22 cellular contexts compared by ENCODE assay signal in the genomic region with DNA sequence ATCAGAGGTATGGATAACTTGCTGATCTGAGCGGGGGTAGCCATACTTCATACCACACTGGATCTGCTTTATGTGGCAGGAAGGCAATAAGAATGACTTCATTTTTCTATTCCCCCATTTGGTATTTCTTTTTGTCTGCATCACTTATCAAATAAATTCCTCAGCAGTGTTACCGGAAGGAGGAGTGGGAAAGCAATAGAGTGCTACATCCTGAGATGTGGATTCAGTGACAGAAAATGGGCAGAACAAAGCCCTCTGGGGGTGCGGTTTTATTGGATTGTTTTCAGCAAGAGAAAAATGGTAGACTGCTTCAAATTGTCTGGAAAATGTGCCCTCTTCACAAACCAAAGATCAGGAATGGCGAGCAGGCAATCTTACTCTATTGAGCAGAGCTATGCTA.
"Had no signal": no experiment of that assay in that cellular context is flagged by ENCODE, and none has a peak within 500 bp of the region (broad histone marks: within the 10 kb centered on the region; RNA-seq: fewer than 3 reads in every experiment).

No MANE protein-coding gene starts in this region.

- DNase-seq: effector memory CD4-positive, alpha-beta T cell; gastrocnemius medialis; mammary epithelial cell; mucosa of descending colon; naive thymus-derived CD8-positive, alpha-beta T cell; occipital lobe; pancreas; right cardiac atrium; stimulated activated CD4-positive, alpha-beta T cell treated with anti-CD3 and anti-CD28 coated beads, Interleukin-4, amount 100 ng/mL, for 1 hour; stimulated activated CD8-positive, alpha-beta memory T cell treated with anti-CD3 and anti-CD28 coated beads, Interleukin-4, amount 100 ng/mL, for 48 hours; stimulated activated naive CD8-positive, alpha-beta T cell treated with anti-CD3 and anti-CD28 coated beads, Interleukin-15, Interleukin-2, amounts not matched to agents 100 U/mL and 50 U/mL, for 24 hours; thyroid gland had no signal

- H3K27ac ChIP-seq: epithelial cell of prostate, esophagus muscularis mucosa, gastrocnemius medialis, pancreas, suprapubic skin, thyroid gland had no signal

- H3K9me3 ChIP-seq: esophagus muscularis mucosa, gastrocnemius medialis, mucosa of descending colon, pancreas, suprapubic skin, thyroid gland had no signal

- H3K27me3 Mint-ChIP-seq: naive thymus-derived CD8-positive, alpha-beta T cell; progenitor cell of endocrine pancreas; type B pancreatic cell had no signal

- H3K36me3 Mint-ChIP-seq: naive thymus-derived CD8-positive, alpha-beta T cell; stimulated activated effector memory CD8-positive, alpha-beta T cell treated with anti-CD3 and anti-CD28 coated beads, Interleukin-12 subunit alpha, Interleukin-12 subunit beta, amount 100 ng/mL, for 72 hours; type B pancreatic cell had no signal

- H3K4me3 ChIP-seq: esophagus muscularis mucosa, gastrocnemius medialis, mucosa of descending colon, pancreas, smooth muscle cell, suprapubic skin, thyroid gland had no signal

- H3K36me3 ChIP-seq: esophagus muscularis mucosa, gastrocnemius medialis, pancreas, suprapubic skin, thyroid gland had no signal

- H3K27me3 ChIP-seq: esophagus muscularis mucosa, gastrocnemius medialis, pancreas, suprapubic skin, thyroid gland had no signal

- H3K4me2 ChIP-seq: smooth muscle cell had no signal

- H3K9me3 Mint-ChIP-seq: type B pancreatic cell had no signal

- FAIRE-seq: islet of Langerhans, pancreas, urothelium cell line had no signal

- H3K27ac Mint-ChIP-seq: naive thymus-derived CD8-positive, alpha-beta T cell; progenitor cell of endocrine pancreas; stimulated activated effector memory CD8-positive, alpha-beta T cell treated with anti-CD3 and anti-CD28 coated beads, Interleukin-12 subunit alpha, Interleukin-12 subunit beta, amount 100 ng/mL, for 72 hours; type B pancreatic cell had no signal

- H3K4me1 Mint-ChIP-seq: naive thymus-derived CD8-positive, alpha-beta T cell; stimulated activated effector memory CD8-positive, alpha-beta T cell treated with anti-CD3 and anti-CD28 coated beads, Interleukin-12 subunit alpha, Interleukin-12 subunit beta, amount 100 ng/mL, for 72 hours had no signal

- H3K4me1 ChIP-seq: esophagus muscularis mucosa, gastrocnemius medialis, pancreas, suprapubic skin, thyroid gland had no signal

- ATAC-seq: gastrocnemius medialis; left lobe of liver; mucosa of descending colon; naive thymus-derived CD8-positive, alpha-beta T cell; pancreas; right cardiac atrium; stimulated activated effector memory CD8-positive, alpha-beta T cell treated with anti-CD3 and anti-CD28 coated beads, Interleukin-12 subunit alpha, Interleukin-12 subunit beta, amount 100 ng/mL, for 72 hours; stimulated activated naive CD8-positive, alpha-beta T cell treated with anti-CD3 and anti-CD28 coated beads, Interleukin-15, Interleukin-2, amounts not matched to agents 100 U/mL and 50 U/mL, for 24 hours had no signal

- H3K4me3 Mint-ChIP-seq: naive thymus-derived CD8-positive, alpha-beta T cell; stimulated activated effector memory CD8-positive, alpha-beta T cell treated with anti-CD3 and anti-CD28 coated beads, Interleukin-12 subunit alpha, Interleukin-12 subunit beta, amount 100 ng/mL, for 72 hours; type B pancreatic cell had no signal
